8 cellular contexts compared by ENCODE assay signal in the genomic region with DNA sequence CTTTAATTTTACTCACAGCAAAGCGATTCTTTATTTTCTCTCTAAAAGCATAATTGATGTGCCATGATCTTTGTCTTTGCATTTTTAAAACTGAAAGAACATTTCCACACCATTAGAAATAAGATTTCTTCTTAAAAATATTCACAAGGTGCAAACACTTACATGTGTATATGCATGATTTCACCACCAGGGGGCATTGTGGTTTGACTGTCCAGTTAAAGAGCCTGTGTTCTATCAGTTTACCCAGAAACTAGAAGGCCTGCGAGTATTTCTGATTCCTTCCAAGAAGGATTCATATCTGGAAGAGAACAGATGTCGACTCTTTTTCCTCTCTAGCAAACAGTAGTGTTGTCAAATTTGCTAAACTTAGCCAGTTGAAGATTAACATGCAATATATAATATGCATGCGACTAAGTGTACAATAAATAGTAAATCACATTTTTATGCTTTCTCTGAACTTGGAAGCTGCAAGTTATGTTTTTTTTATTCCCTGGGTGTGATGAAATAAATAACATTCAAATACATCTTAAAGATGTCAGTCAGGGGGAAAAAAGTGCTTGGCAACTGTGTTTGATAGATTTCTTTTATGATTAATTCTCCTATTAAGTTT.
A peak's percentile ranks its signal among the peaks of the same experiment; 100 is the strongest.
DNase-seq lines count a peak whose midpoint lies in the region; ATAC-seq and TF ChIP-seq lines count a peak whose summit lies in the region.

No MANE protein-coding gene starts in this region.

- H3K36me3 ChIP-seq in endodermal cell (ENCODE audit: control insufficient read depth, insufficient read depth, low read length): no peaks in the 10 kb centered on the region
- H3K36me3 ChIP-seq in naive thymus-derived CD4-positive, alpha-beta T cell (ENCODE audit: control insufficient read depth in 2 of 3, insufficient read depth in 3 of 3, low read length in 3 of 3): no peaks in the 10 kb centered on the region

- no peaks in the 10 kb centered on the region for H3K9me3 Mint-ChIP-seq in endodermal cell
- no peaks in the 10 kb centered on the region for H3K9me3 Mint-ChIP-seq in naive thymus-derived CD4-positive, alpha-beta T cell

- DNase-seq in activated naive CD4-positive, alpha-beta T cell treated with Interleukin-2 at 50 U/mL for 16 hours: peak; percentile 28
- no peak for DNase-seq in activated naive CD4-positive, alpha-beta T cell (lab: John Stamatoyannopoulos, UW)
- peak; percentile 59 for DNase-seq in NAMALWA (ENCODE audit: low spot score)
- DNase-seq in endodermal cell: peak; percentile 64
- peak in 7 of 9 donors; percentile 10 to 37 (median 27) for DNase-seq in naive thymus-derived CD4-positive, alpha-beta T cell

- CTCF ChIA-PET in naive thymus-derived CD4-positive, alpha-beta T cell (lab: Charles Lee): no interaction called here

- no peak overlapping the region for H3K27ac Mint-ChIP-seq in endodermal cell
- no peak overlapping the region for H3K27ac Mint-ChIP-seq in naive thymus-derived CD4-positive, alpha-beta T cell

- POLR2A ChIA-PET in naive thymus-derived CD4-positive, alpha-beta T cell (lab: Charles Lee): no interaction called here

- no peak for ATAC-seq in naive thymus-derived CD4-positive, alpha-beta T cell
- ATAC-seq in HG03571 (IDR thresholded peaks at IDR 0.05; ENCODE audit: unreplicated experiment): no peak
- ATAC-seq in HG02973 (IDR thresholded peaks at IDR 0.05; ENCODE audit: unreplicated experiment): no peak

- peaks cover 13% of the 10 kb centered on the region for H3K4me1 ChIP-seq in endodermal cell (ENCODE audit: control insufficient read depth, insufficient read depth, low read length)
- H3K4me1 ChIP-seq in naive thymus-derived CD4-positive, alpha-beta T cell (ENCODE audit: control insufficient read depth in 2 of 2, insufficient read depth in 2 of 2, low read length in 2 of 2): no peaks in the 10 kb centered on the region

- H3K9me3 ChIP-seq in endodermal cell (ENCODE audit: control insufficient read depth, low read length): no peaks in the 10 kb centered on the region
- H3K9me3 ChIP-seq in naive thymus-derived CD4-positive, alpha-beta T cell (ENCODE audit: control insufficient read depth in 2 of 3, low read length in 3 of 3): no peaks in the 10 kb centered on the region

- no peak overlapping the region for H3K9ac ChIP-seq in endodermal cell (ENCODE audit: extremely low read depth, low read length, poor library complexity, severe bottlenecking)

- H3K27ac ChIP-seq in VCaP (peak overlapping the region; percentile 49), endodermal cell (ENCODE audit: low read depth, low read length) (no peak overlapping the region)
- no peak overlapping the region for H3K27ac ChIP-seq in naive thymus-derived CD4-positive, alpha-beta T cell (ENCODE audit: low read depth, low read length)

- intact Hi-C loops in naive thymus-derived CD4-positive, alpha-beta T cell (cut with micrococcal nuclease): loop anchor here in 1 of 2 donors (1.0 kb wide), 1 partner anchor 267 kb away; no protein-coding TSS in a partner anchor

- no peaks in the 10 kb centered on the region for H3K27me3 Mint-ChIP-seq in endodermal cell (ENCODE audit: insufficient read depth)
- no peaks in the 10 kb centered on the region for H3K27me3 Mint-ChIP-seq in naive thymus-derived CD4-positive, alpha-beta T cell

- 47% methylated on average over 3 of the region's 4 CpGs; no CpG with 5 or more reads in 1 of the 2 experiments for WGBS in endodermal cell (ENCODE audit: insufficient coverage in 1 of 2, insufficient read length in 1 of 2), 2 experiments

- H3K4me3 Mint-ChIP-seq in endodermal cell: no peak overlapping the region
- H3K4me3 Mint-ChIP-seq in naive thymus-derived CD4-positive, alpha-beta T cell: no peak overlapping the region

- H3K4me3 ChIP-seq in endodermal cell (ENCODE audit: low read length): no peak overlapping the region
- H3K4me3 ChIP-seq in naive thymus-derived CD4-positive, alpha-beta T cell (ENCODE audit: low read length): no peak overlapping the region

- H3K36me3 Mint-ChIP-seq in endodermal cell (ENCODE audit: low read depth): no peaks in the 10 kb centered on the region
- H3K36me3 Mint-ChIP-seq in naive thymus-derived CD4-positive, alpha-beta T cell: no peaks in the 10 kb centered on the region

- H3K4me1 Mint-ChIP-seq in endodermal cell: peaks cover 26% of the 10 kb centered on the region
- H3K4me1 Mint-ChIP-seq in naive thymus-derived CD4-positive, alpha-beta T cell: no peaks in the 10 kb centered on the region

- H3K27me3 ChIP-seq in endodermal cell (ENCODE audit: control insufficient read depth, insufficient read depth, low read length, poor library complexity, severe bottlenecking): no peaks in the 10 kb centered on the region
- no peaks in the 10 kb centered on the region for H3K27me3 ChIP-seq in naive thymus-derived CD4-positive, alpha-beta T cell (ENCODE audit: control insufficient read depth in 2 of 2, insufficient read depth in 2 of 2, low read length in 2 of 2)

- TF ChIP-seq CTCF in VCaP (conservative IDR thresholded peaks at IDR 0.05): peak; percentile 74
- peak; percentile 94 for TF ChIP-seq CTCF in endodermal cell (conservative IDR thresholded peaks at IDR 0.05)

Comparison
In these comparisons a context has a peak if more than half of its experiments do, and no peak if none do; other contexts are left out.
1. DNase-seq: peak in activated naive CD4-positive, alpha-beta T cell treated with Interleukin-2 at 50 U/mL for 16 hours (single experiment), NAMALWA (single experiment), endodermal cell (single experiment) and naive thymus-derived CD4-positive, alpha-beta T cell (7 of 9); none in activated naive CD4-positive, alpha-beta T cell (0 of 4).